ENCODE assay signal across 27 cellular contexts in the genomic region with DNA sequence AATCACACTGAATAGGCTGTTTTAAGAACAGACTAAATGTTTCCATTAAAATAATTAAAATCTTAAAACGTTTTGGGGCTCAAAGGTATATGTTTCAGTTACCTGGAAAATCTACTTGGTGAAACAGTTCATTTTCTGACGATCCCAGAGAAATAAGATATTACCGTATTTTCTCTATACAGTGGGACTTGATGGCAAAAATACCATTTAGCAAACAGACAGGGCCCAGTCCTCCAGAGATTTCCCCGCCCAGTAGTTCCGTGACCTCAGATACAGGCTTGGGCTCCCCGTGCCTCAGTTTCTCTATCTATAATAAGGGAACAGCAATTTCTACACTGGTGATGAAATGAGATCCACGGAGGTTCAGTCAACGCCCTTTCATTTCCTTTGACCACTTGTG.
"Had no signal": no experiment of that assay in that cellular context is flagged by ENCODE, and none has a peak within 500 bp of the region (broad histone marks: within the 10 kb centered on the region; RNA-seq: fewer than 3 reads in every experiment).

No MANE protein-coding gene starts in this region.

- H3K4me1 ChIP-seq: colonic mucosa, esophagus muscularis mucosa, esophagus squamous epithelium, foreskin keratinocyte, gastrocnemius medialis, gastroesophageal sphincter, heart left ventricle, heart right ventricle had no signal

- H3K36me3 ChIP-seq: colonic mucosa, esophagus muscularis mucosa, esophagus squamous epithelium, gastrocnemius medialis, gastroesophageal sphincter, heart left ventricle, heart right ventricle had no signal

- H3K27ac ChIP-seq: colonic mucosa, coronary artery, dorsolateral prefrontal cortex, epithelial cell of prostate, esophagus muscularis mucosa, esophagus squamous epithelium, foreskin keratinocyte, gastrocnemius medialis, gastroesophageal sphincter, heart left ventricle, heart right ventricle had no signal

- H3K27ac Mint-ChIP-seq: dendritic cell treated with granulocyte-macrophage colony-stimulating factor and Interleukin-4, amounts not matched to agents 40 ng/mL and 50 ng/mL, for 4 days; effector memory CD8-positive, alpha-beta T cell; endodermal cell had no signal

- FAIRE-seq: colon, endometrium, endothelial cell of umbilical vein, frontal cortex had no signal

- ATAC-seq: effector memory CD8-positive, alpha-beta T cell; esophagus mucosa; foreskin keratinocyte; gastrocnemius medialis; gastroesophageal sphincter; heart left ventricle; heart right ventricle had no signal

- H3K27me3 ChIP-seq: colonic mucosa, gastrocnemius medialis had no signal

- H3K9me3 Mint-ChIP-seq: dendritic cell treated with granulocyte-macrophage colony-stimulating factor and Interleukin-4, amounts not matched to agents 40 ng/mL and 50 ng/mL, for 4 days; effector memory CD8-positive, alpha-beta T cell; endodermal cell had no signal

- DNase-seq: colonic mucosa; cortex of kidney; dermis blood vessel endothelial cell; dorsolateral prefrontal cortex; effector CD4-positive, alpha-beta T cell; effector CD8-positive, alpha-beta T cell; effector memory CD4-positive, alpha-beta T cell; effector memory CD8-positive, alpha-beta T cell; endodermal cell; esophagus squamous epithelium; foreskin fibroblast; foreskin keratinocyte; foreskin melanocyte; gastrocnemius medialis; glutamatergic neuron; heart left ventricle; heart right ventricle had no signal

- H3K4me3 Mint-ChIP-seq: dendritic cell treated with granulocyte-macrophage colony-stimulating factor and Interleukin-4, amounts not matched to agents 40 ng/mL and 50 ng/mL, for 4 days; effector memory CD8-positive, alpha-beta T cell; endodermal cell had no signal

- H3K9me3 ChIP-seq: colonic mucosa, esophagus muscularis mucosa, esophagus squamous epithelium, gastrocnemius medialis, gastroesophageal sphincter, heart left ventricle, heart right ventricle had no signal

- H3K4me3 ChIP-seq: colonic mucosa, coronary artery, dorsolateral prefrontal cortex, esophagus muscularis mucosa, esophagus squamous epithelium, gastrocnemius medialis, gastroesophageal sphincter, heart left ventricle, heart right ventricle had no signal
